ENCODE assay signal across 18 cellular contexts in the genomic region with DNA sequence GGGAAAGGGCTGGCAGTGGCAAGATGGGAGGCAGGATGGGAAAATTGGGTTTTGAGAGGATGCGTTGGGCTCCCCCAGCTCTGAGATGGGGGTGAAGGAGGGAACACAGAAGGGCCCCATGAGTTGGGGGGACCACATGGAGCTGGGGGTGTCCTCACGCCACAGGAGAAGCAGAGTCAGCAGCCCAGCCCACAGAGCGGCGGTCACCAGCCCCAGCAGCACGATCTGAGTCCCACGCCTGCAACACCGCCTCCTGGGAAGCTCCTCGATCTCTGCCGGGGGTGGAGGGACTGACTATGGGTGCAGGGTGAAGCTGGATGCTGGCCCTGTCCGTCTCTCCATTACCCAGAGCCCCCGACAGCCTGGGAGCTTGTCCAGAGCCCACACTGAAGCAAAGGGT. TPM values are rescaled to one million over a fixed set of nuclear protein-coding genes. Genes with fewer than 3 reads are reported as not detected.
DNase-seq lines count a peak whose midpoint lies in the region; ATAC-seq and TF ChIP-seq lines count a peak whose summit lies in the region.
"Had no signal": no experiment of that assay in that cellular context is flagged by ENCODE, and none has a peak within 500 bp of the region (broad histone marks: within the 10 kb centered on the region; RNA-seq: fewer than 3 reads in every experiment).

No MANE protein-coding gene starts in this region.

- H3K4me1 Mint-ChIP-seq in T-helper 17 cell: peaks cover 13% of the 10 kb centered on the region
- H3K4me1 Mint-ChIP-seq: endodermal cell had no signal

- DNase-seq in T-helper 17 cell: no peak
- DNase-seq in sciatic nerve (ENCODE audit: low spot score): peak; percentile 27
- DNase-seq in stimulated activated CD4-positive, alpha-beta T cell treated with anti-CD3 and anti-CD28 coated beads, Interleukin-2, amount 100 ng/mL, for 24 hours: no peak
- no peak for DNase-seq in globus pallidus (ENCODE audit: low spot score)
- DNase-seq: activated CD4-positive, CD25-positive, alpha-beta regulatory T cell treated with anti-CD3 and anti-CD28 coated beads, Interleukin-2, amount 50 U/mL, for 72 hours; activated naive CD4-positive, alpha-beta T cell; endodermal cell; heart right ventricle; naive thymus-derived CD4-positive, alpha-beta T cell; NCI-H1092; NCI-H2081; NCI-H510A; SHP77; thyroid gland had no signal

- intact Hi-C loops in sciatic nerve (cut with DNase I): no loop called here

- no peak for ATAC-seq in GM18505 (IDR thresholded peaks at IDR 0.05; ENCODE audit: unreplicated experiment)
- ATAC-seq in T-helper 17 cell: no peak
- ATAC-seq in sciatic nerve: no peak
- ATAC-seq: heart right ventricle had no signal

- peak; percentile 26 for TF ChIP-seq POLR2A in GM18505 (IDR thresholded peaks at IDR 0.05; ENCODE audit: borderline replicate concordance, extremely low read depth, insufficient read depth, insufficient read length)

- peaks cover 2% of the 10 kb centered on the region for H3K36me3 Mint-ChIP-seq in T-helper 17 cell (ENCODE audit: low read depth)
- H3K36me3 Mint-ChIP-seq: naive thymus-derived CD4-positive, alpha-beta T cell had no signal

- H3K9me3 ChIP-seq in T-helper 17 cell (ENCODE audit: control insufficient read depth, low read length, poor library complexity, severe bottlenecking): no peaks in the 10 kb centered on the region
- H3K9me3 ChIP-seq: heart right ventricle, thyroid gland had no signal

- H3K27me3 Mint-ChIP-seq in T-helper 17 cell: peaks cover 17% of the 10 kb centered on the region

- no peak overlapping the region for H3K4me3 Mint-ChIP-seq in T-helper 17 cell
- H3K4me3 Mint-ChIP-seq: endodermal cell; naive thymus-derived CD4-positive, alpha-beta T cell had no signal

- peak overlapping the region; percentile 57 for H3K27ac Mint-ChIP-seq in T-helper 17 cell
- H3K27ac Mint-ChIP-seq: endodermal cell had no signal

RNA-seq across cellular contexts. Expression of a gene that starts 3.3 kb away (rescaled TPM):
- total RNA-seq in T-helper 17 cell (1 to 10 TPM in 1 of 2 donors, not detected in 1; 7.0 TPM), sciatic nerve (3.7 TPM)
- total RNA-seq: chondrocyte, endodermal cell, H4, thyroid gland had no signal

RNA-seq across cellular contexts. Expression of a gene that starts 17.9 kb away (rescaled TPM):
- total RNA-seq in T-helper 17 cell: 10 to 100 TPM; 55.5 to 69.8 TPM
- 58.0 TPM for total RNA-seq in sciatic nerve

RNA-seq across cellular contexts. Expression of a gene that starts 21.7 kb away (rescaled TPM):
- under 1 TPM; 0.52 to 0.68 TPM for total RNA-seq in T-helper 17 cell
- total RNA-seq in sciatic nerve: 2.6 TPM
- total RNA-seq: chondrocyte; endodermal cell; H4; T-helper 2 cell treated with Interferon-gamma antibody and Interleukin-4, amounts not matched to agents 100 ng/mL and 5 ng/mL, for 36 hours had no signal

RNA-seq across cellular contexts. Expression of a gene that starts 29.7 kb away (rescaled TPM):
- total RNA-seq in T-helper 17 cell (not detected), sciatic nerve (1.1 TPM)
- total RNA-seq: chondrocyte; endodermal cell; H4; T-helper 2 cell treated with Interferon-gamma antibody and Interleukin-4, amounts not matched to agents 100 ng/mL and 5 ng/mL, for 36 hours; thyroid gland had no signal

RNA-seq across cellular contexts. Expression of a gene that starts 33.3 kb away (rescaled TPM):
- not detected for total RNA-seq in T-helper 17 cell
- 2.8 TPM for total RNA-seq in sciatic nerve
- total RNA-seq: chondrocyte; endodermal cell; H4; T-helper 2 cell treated with Interferon-gamma antibody and Interleukin-4, amounts not matched to agents 100 ng/mL and 5 ng/mL, for 36 hours had no signal
